In the genomic region with DNA sequence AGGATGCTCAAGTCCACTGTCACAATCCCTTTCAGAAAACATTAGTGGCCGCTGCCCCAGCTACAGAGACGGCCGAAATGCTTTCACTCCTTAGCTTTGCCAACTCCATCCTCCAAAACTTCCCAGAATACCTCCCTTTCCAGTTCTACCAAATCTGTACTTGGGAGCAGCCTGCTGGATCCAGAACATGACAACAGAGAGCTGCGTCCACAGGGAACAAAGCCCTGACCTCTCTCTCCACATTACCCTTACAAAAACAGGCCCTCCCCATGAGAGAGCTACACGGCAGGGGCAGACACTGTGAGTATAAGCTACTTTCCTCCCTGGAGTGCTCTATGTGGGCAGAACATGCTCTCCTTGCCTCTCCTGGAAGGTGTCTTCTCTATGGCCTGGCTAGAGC, we compare ENCODE assay signal across 3 cellular contexts.
TF ChIP-seq lines count a peak whose summit lies in the region.

No MANE protein-coding gene starts in this region.

TF ChIP-seq in SK-N-SH, 30 proteins besides CTCF, POLR2A, EP300 and RAD21:
- TF ChIP-seq TEAD4 (IDR thresholded peaks at IDR 0.05; ENCODE audit: borderline replicate concordance, insufficient read depth) (no peak), MEF2A (IDR thresholded peaks at IDR 0.05; ENCODE audit: borderline replicate concordance, low read depth) (no peak), POLR2AphosphoS5 (IDR thresholded peaks at IDR 0.05; ENCODE audit: low read depth, low read length) (peak; percentile 48)
- TF ChIP-seq, protein P1, sequence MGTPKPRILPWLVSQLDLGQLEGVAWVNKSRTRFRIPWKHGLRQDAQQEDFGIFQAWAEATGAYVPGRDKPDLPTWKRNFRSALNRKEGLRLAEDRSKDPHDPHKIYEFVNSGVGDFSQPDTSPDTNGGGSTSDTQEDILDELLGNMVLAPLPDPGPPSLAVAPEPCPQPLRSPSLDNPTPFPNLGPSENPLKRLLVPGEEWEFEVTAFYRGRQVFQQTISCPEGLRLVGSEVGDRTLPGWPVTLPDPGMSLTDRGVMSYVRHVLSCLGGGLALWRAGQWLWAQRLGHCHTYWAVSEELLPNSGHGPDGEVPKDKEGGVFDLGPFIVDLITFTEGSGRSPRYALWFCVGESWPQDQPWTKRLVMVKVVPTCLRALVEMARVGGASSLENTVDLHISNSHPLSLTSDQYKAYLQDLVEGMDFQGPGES (IDR thresholded peaks at IDR 0.05; ENCODE audit: low read depth, low read length) = no peak

TF ChIP-seq in SK-N-SH treated with all-trans-retinoic acid at 6 μM for 48 hours, 23 proteins besides CTCF, POLR2A, EP300 and RAD21:
- no peak for TF ChIP-seq TOX (CRISPR knock-in tag; IDR thresholded peaks at IDR 0.05; ENCODE audit: borderline replicate concordance)
- no peak for TF ChIP-seq RARB (CRISPR knock-in tag; IDR thresholded peaks at IDR 0.05)
- TF ChIP-seq, protein P2, sequence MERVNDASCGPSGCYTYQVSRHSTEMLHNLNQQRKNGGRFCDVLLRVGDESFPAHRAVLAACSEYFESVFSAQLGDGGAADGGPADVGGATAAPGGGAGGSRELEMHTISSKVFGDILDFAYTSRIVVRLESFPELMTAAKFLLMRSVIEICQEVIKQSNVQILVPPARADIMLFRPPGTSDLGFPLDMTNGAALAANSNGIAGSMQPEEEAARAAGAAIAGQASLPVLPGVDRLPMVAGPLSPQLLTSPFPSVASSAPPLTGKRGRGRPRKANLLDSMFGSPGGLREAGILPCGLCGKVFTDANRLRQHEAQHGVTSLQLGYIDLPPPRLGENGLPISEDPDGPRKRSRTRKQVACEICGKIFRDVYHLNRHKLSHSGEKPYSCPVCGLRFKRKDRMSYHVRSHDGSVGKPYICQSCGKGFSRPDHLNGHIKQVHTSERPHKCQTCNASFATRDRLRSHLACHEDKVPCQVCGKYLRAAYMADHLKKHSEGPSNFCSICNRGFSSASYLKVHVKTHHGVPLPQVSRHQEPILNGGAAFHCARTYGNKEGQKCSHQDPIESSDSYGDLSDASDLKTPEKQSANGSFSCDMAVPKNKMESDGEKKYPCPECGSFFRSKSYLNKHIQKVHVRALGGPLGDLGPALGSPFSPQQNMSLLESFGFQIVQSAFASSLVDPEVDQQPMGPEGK (CRISPR knock-in tag; IDR thresholded peaks at IDR 0.05; ENCODE audit: borderline replicate concordance) = no peak
- no peak for TF ChIP-seq PPARA (CRISPR knock-in tag; IDR thresholded peaks at IDR 0.05; ENCODE audit: borderline replicate concordance)
- no peak for TF ChIP-seq POU6F1 (CRISPR knock-in tag; IDR thresholded peaks at IDR 0.05; ENCODE audit: borderline replicate concordance, low read depth)
- no peak for TF ChIP-seq CREB5 (CRISPR knock-in tag; IDR thresholded peaks at IDR 0.05; ENCODE audit: low read depth)
- no peak for TF ChIP-seq OSR1 (CRISPR knock-in tag; IDR thresholded peaks at IDR 0.05)
- TF ChIP-seq ARNTL (CRISPR knock-in tag; IDR thresholded peaks at IDR 0.05; ENCODE audit: borderline replicate concordance, low read depth) = no peak
- no peak for TF ChIP-seq CSRNP3 (CRISPR knock-in tag; IDR thresholded peaks at IDR 0.05)
- no peak for TF ChIP-seq SNAI2 (CRISPR knock-in tag; IDR thresholded peaks at IDR 0.05)
- no peak for TF ChIP-seq ZNF565 (CRISPR knock-in tag; conservative IDR thresholded peaks at IDR 0.05; ENCODE audit: low read depth)
- TF ChIP-seq TCF4 (CRISPR knock-in tag; IDR thresholded peaks at IDR 0.05; ENCODE audit: borderline replicate concordance) = no peak
- no peak for TF ChIP-seq ZC3H10 (CRISPR knock-in tag; IDR thresholded peaks at IDR 0.05)
- no peak for TF ChIP-seq ZFP30 (CRISPR knock-in tag; IDR thresholded peaks at IDR 0.05)
- no peak for TF ChIP-seq CSDC2 (CRISPR knock-in tag; IDR thresholded peaks at IDR 0.05)
- TF ChIP-seq ESRRG (CRISPR knock-in tag; IDR thresholded peaks at IDR 0.05) = no peak

TF ChIP-seq in HEK293, 187 proteins besides CTCF, POLR2A, EP300 and RAD21:
- TF ChIP-seq ZNF645 (tag by site-specific recombination; IDR thresholded peaks at IDR 0.05) (no peak), ZNF600 (tag by site-specific recombination; IDR thresholded peaks at IDR 0.05) (peak; percentile 66)
